ENCODE assay signal across 8 cellular contexts in genomic region chr1:51878616-51879336, GRCh38. TPM values are rescaled to one million over a fixed set of nuclear protein-coding genes. Genes with fewer than 3 reads are reported as not detected.
DNase-seq lines count a peak whose midpoint lies in the region; ATAC-seq and TF ChIP-seq lines count a peak whose summit lies in the region.

A gene with protein sequence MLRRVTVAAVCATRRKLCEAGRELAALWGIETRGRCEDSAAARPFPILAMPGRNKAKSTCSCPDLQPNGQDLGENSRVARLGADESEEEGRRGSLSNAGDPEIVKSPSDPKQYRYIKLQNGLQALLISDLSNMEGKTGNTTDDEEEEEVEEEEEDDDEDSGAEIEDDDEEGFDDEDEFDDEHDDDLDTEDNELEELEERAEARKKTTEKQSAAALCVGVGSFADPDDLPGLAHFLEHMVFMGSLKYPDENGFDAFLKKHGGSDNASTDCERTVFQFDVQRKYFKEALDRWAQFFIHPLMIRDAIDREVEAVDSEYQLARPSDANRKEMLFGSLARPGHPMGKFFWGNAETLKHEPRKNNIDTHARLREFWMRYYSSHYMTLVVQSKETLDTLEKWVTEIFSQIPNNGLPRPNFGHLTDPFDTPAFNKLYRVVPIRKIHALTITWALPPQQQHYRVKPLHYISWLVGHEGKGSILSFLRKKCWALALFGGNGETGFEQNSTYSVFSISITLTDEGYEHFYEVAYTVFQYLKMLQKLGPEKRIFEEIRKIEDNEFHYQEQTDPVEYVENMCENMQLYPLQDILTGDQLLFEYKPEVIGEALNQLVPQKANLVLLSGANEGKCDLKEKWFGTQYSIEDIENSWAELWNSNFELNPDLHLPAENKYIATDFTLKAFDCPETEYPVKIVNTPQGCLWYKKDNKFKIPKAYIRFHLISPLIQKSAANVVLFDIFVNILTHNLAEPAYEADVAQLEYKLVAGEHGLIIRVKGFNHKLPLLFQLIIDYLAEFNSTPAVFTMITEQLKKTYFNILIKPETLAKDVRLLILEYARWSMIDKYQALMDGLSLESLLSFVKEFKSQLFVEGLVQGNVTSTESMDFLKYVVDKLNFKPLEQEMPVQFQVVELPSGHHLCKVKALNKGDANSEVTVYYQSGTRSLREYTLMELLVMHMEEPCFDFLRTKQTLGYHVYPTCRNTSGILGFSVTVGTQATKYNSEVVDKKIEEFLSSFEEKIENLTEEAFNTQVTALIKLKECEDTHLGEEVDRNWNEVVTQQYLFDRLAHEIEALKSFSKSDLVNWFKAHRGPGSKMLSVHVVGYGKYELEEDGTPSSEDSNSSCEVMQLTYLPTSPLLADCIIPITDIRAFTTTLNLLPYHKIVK (minus strand): TSS chr1:51878727. CDS start chr1:51878615, 112 bp downstream.

- peaks cover 32% of the 10 kb centered on the region for H3K4me1 Mint-ChIP-seq in activated T-helper 2 cell treated with anti-CD3 and anti-CD28 coated beads, Interferon-gamma antibody, Interleukin-2, Interleukin-4, amounts not matched to agents 10 μg/mL and 5 μg/mL and 100 μg/mL, durations not matched to agents 14 hours and 24 hours and 36 hours (ENCODE audit: low read depth)
- H3K4me1 Mint-ChIP-seq in naive thymus-derived CD8-positive, alpha-beta T cell, result peaks cover 17 to 30% (median 21%) of the 10 kb centered on the region in 4 donors

- H3K27me3 Mint-ChIP-seq in activated T-helper 2 cell treated with anti-CD3 and anti-CD28 coated beads, Interferon-gamma antibody, Interleukin-2, Interleukin-4, amounts not matched to agents 10 μg/mL and 5 μg/mL and 100 μg/mL, durations not matched to agents 14 hours and 24 hours and 36 hours (ENCODE audit: low read depth), result peaks cover 10% of the 10 kb centered on the region
- H3K27me3 Mint-ChIP-seq in naive thymus-derived CD8-positive, alpha-beta T cell, result peaks cover 9 to 19% (median 14%) of the 10 kb centered on the region in 5 donors

- peaks cover 20% of the 10 kb centered on the region for H3K36me3 Mint-ChIP-seq in activated T-helper 2 cell treated with anti-CD3 and anti-CD28 coated beads, Interferon-gamma antibody, Interleukin-2, Interleukin-4, amounts not matched to agents 10 μg/mL and 5 μg/mL and 100 μg/mL, durations not matched to agents 14 hours and 24 hours and 36 hours (ENCODE audit: low read depth)
- peaks cover 0 to 19% (median 0%) of the 10 kb centered on the region in 3 donors for H3K36me3 Mint-ChIP-seq in naive thymus-derived CD8-positive, alpha-beta T cell

- H3K9me3 Mint-ChIP-seq in activated T-helper 2 cell treated with anti-CD3 and anti-CD28 coated beads, Interferon-gamma antibody, Interleukin-2, Interleukin-4, amounts not matched to agents 10 μg/mL and 5 μg/mL and 100 μg/mL, durations not matched to agents 14 hours and 24 hours and 36 hours, result no peaks in the 10 kb centered on the region
- no peaks in the 10 kb centered on the region for H3K9me3 Mint-ChIP-seq in naive thymus-derived CD8-positive, alpha-beta T cell

- no peak within 1 kb of the TSS for H3K27ac Mint-ChIP-seq in activated T-helper 2 cell treated with anti-CD3 and anti-CD28 coated beads, Interferon-gamma antibody, Interleukin-2, Interleukin-4, amounts not matched to agents 10 μg/mL and 5 μg/mL and 100 μg/mL, durations not matched to agents 14 hours and 24 hours and 36 hours
- H3K27ac Mint-ChIP-seq in naive thymus-derived CD8-positive, alpha-beta T cell, result no peak within 1 kb of the TSS

- no peak for TF ChIP-seq CTCF in Loucy (conservative IDR thresholded peaks at IDR 0.05; ENCODE audit: low read length)
- no peak for TF ChIP-seq CTCF in RWPE2 (IDR thresholded peaks at IDR 0.05; ENCODE audit: poor library complexity, severe bottlenecking)

- POLR2A ChIA-PET in naive thymus-derived CD8-positive, alpha-beta T cell (lab: Charles Lee), result interaction anchor here (0.8 to 1.2 kb wide), 7 partner anchors 10 to 825 kb away, joined by 3 to 8 read pairs (median 3); partner anchors contain the start of genes KTI12, OSBPL9 and RNF11

- ATAC-seq in RWPE2 (ENCODE audit: low read depth), result peak; percentile 92
- ATAC-seq in naive thymus-derived CD8-positive, alpha-beta T cell, result peak; percentile 91 to 92

- intact Hi-C loops in activated T-helper 2 cell treated with anti-CD3 and anti-CD28 coated beads, Interferon-gamma antibody, Interleukin-2, Interleukin-4, amounts not matched to agents 10 μg/mL and 5 μg/mL and 100 μg/mL, durations not matched to agents 14 hours and 24 hours and 36 hours (cut with micrococcal nuclease), result loop anchor here (1.0 to 10.0 kb wide), 4 partner anchors 36 to 526 kb away; partner anchors contain the start of genes ORC1, PRPF38A and TXNDC12

- peaks cover 47% of the 10 kb centered on the region for H3K79me2 ChIP-seq in Loucy (ENCODE audit: insufficient read depth, low read length)

- H3F3A ChIP-seq in Loucy (ENCODE audit: low read depth), result no peaks in the 10 kb centered on the region

- H3K4me3 ChIP-seq in H7 (ENCODE audit: insufficient read depth, low read depth, low read length), result peak within 1 kb of the TSS; percentile 99
- peak within 1 kb of the TSS; percentile 93 for H3K4me3 ChIP-seq in Loucy (ENCODE audit: low read length, poor library complexity, severe bottlenecking)
- peak within 1 kb of the TSS; percentile 88 for H3K4me3 ChIP-seq in RWPE2 (ENCODE audit: severe bottlenecking)

- peak within 1 kb of the TSS; percentile 93 for H3K4me2 ChIP-seq in Loucy (ENCODE audit: low read depth, low read length, poor library complexity, severe bottlenecking)

- peaks cover 33% of the 10 kb centered on the region for H4K20me1 ChIP-seq in Loucy (ENCODE audit: insufficient read depth, low read length, poor library complexity, severe bottlenecking)

- H3K9ac ChIP-seq in Loucy (ENCODE audit: low read depth, low read length, poor library complexity, severe bottlenecking), result peak within 1 kb of the TSS; percentile 98

- H3K4me1 ChIP-seq in Loucy (ENCODE audit: insufficient read depth, low read length, poor library complexity, severe bottlenecking), result peaks cover 38% of the 10 kb centered on the region
- H3K4me1 ChIP-seq in RWPE2 (ENCODE audit: insufficient read depth, poor library complexity, severe bottlenecking), result peaks cover 20% of the 10 kb centered on the region

- H3K36me3 ChIP-seq in H7 (replicated peaks; ENCODE audit: control insufficient read depth, insufficient read depth, low read length), result no peaks in the 10 kb centered on the region
- no peaks in the 10 kb centered on the region for H3K36me3 ChIP-seq in Loucy (ENCODE audit: insufficient read depth, low read length)
- H3K36me3 ChIP-seq in RWPE2 (ENCODE audit: low read depth), result peaks cover 25% of the 10 kb centered on the region

- peak; percentile 100 for DNase-seq in ELR (ENCODE audit: low read depth)
- peak; percentile 97 for DNase-seq in H7
- peak; percentile 99 for DNase-seq in RWPE2 (ENCODE audit: low spot score)
- peak; percentile 99 for DNase-seq in activated T-helper 2 cell treated with anti-CD3 and anti-CD28 coated beads, Interferon-gamma antibody, Interleukin-2, Interleukin-4, amounts not matched to agents 10 μg/mL and 5 μg/mL and 100 μg/mL, durations not matched to agents 14 hours and 24 hours and 36 hours (ENCODE audit: low spot score)
- peak; percentile 100 for DNase-seq in fibroblast of peridontal ligament (ENCODE audit: extremely low read depth)
- DNase-seq in naive thymus-derived CD8-positive, alpha-beta T cell, result peak; percentile 95 to 100 (median 99)
- DNase-seq in stimulated activated naive CD4-positive, alpha-beta T cell (lab: John Stamatoyannopoulos, UW), result peak; percentile 94 to 99 (median 99)

- H3K9me3 ChIP-seq in Loucy (ENCODE audit: insufficient read depth, low read depth, low read length) (no peaks in the 10 kb centered on the region), RWPE2 (ENCODE audit: severe bottlenecking) (no peaks in the 10 kb centered on the region)

- no peaks in the 10 kb centered on the region for H3K27me3 ChIP-seq in H7 (ENCODE audit: control insufficient read depth, insufficient read depth, low read length)
- peaks cover 32% of the 10 kb centered on the region for H3K27me3 ChIP-seq in Loucy (ENCODE audit: insufficient read depth, low read length, poor library complexity, severe bottlenecking)
- no peaks in the 10 kb centered on the region for H3K27me3 ChIP-seq in RWPE2 (ENCODE audit: insufficient read depth, poor library complexity, severe bottlenecking)

- no peak within 1 kb of the TSS for H3K4me3 Mint-ChIP-seq in activated T-helper 2 cell treated with anti-CD3 and anti-CD28 coated beads, Interferon-gamma antibody, Interleukin-2, Interleukin-4, amounts not matched to agents 10 μg/mL and 5 μg/mL and 100 μg/mL, durations not matched to agents 14 hours and 24 hours and 36 hours (ENCODE audit: low read depth)
- no peak within 1 kb of the TSS for H3K4me3 Mint-ChIP-seq in naive thymus-derived CD8-positive, alpha-beta T cell

- peak within 1 kb of the TSS; percentile 83 for H3K27ac ChIP-seq in RWPE2 (ENCODE audit: poor library complexity, severe bottlenecking)

- H3K9me2 ChIP-seq in Loucy (replicated peaks; ENCODE audit: low read depth, low read length), result no peaks in the 10 kb centered on the region

- peak within 1 kb of the TSS; percentile 86 for H2AFZ ChIP-seq in Loucy (ENCODE audit: low read length)

RNA-seq across cellular contexts. Expression of the gene that starts here (rescaled TPM):
- total RNA-seq in H7 (2014; rRNA removed; shearing (Covaris generic)), result 103 and 146 TPM in 2 replicates
- total RNA-seq in activated T-helper 2 cell treated with anti-CD3 and anti-CD28 coated beads, Interferon-gamma antibody, Interleukin-2, Interleukin-4, amounts not matched to agents 10 μg/mL and 5 μg/mL and 100 μg/mL, durations not matched to agents 14 hours and 24 hours and 36 hours, result 177 and 182 TPM in 2 replicates
- 100 to 1,000 TPM; 137 to 145 TPM for total RNA-seq in naive thymus-derived CD8-positive, alpha-beta T cell
- polyA plus RNA-seq in naive thymus-derived CD8-positive, alpha-beta T cell, result 10 to 100 TPM; 54.8 to 70.1 (median 63.3) TPM

Comparison
In these comparisons a context has a peak if more than half of its experiments do, and no peak if none do; other contexts are left out.
1. Peak in every context shown above with its lines: DNase-seq, ATAC-seq, H3K4me3 ChIP-seq and H3K27ac ChIP-seq.